18 cellular contexts compared by ENCODE assay signal in the genomic region with DNA sequence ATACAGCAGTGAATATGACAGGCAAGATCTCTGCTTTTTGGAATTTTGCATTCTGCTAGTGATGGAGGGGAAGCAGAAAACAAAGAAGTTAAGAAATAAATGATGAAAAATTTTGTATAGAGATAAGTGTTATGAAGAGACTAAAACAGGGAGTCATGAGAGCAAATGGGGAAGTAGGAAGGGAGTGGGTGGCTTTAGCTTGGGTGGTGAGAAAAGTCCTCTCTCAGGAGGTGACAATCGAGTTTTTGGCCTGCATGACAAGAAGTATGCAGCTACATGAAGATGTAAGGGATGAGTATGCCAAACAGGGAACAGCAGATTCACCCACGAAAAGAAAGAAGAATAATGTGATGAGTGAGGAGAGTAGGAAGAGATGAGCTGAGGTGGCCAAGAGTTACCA.
"Had no signal": no experiment of that assay in that cellular context is flagged by ENCODE, and none has a peak within 500 bp of the region (broad histone marks: within the 10 kb centered on the region; RNA-seq: fewer than 3 reads in every experiment).

No MANE protein-coding gene starts in this region.

- H3K36me3 ChIP-seq: esophagus muscularis mucosa, gastrocnemius medialis, heart right ventricle, prostate gland, right lobe of liver had no signal

- H3K4me3 ChIP-seq: esophagus muscularis mucosa, gastrocnemius medialis, heart right ventricle, prostate gland, right lobe of liver had no signal

- H3K9ac ChIP-seq: parathyroid adenoma had no signal

- H3K27ac ChIP-seq: epithelial cell of prostate, esophagus muscularis mucosa, gastrocnemius medialis, heart right ventricle, parathyroid adenoma, prostate gland, right lobe of liver had no signal

- H3K4me1 ChIP-seq: esophagus muscularis mucosa, heart right ventricle, parathyroid adenoma, prostate gland, right lobe of liver had no signal

- H3K27me3 ChIP-seq: esophagus muscularis mucosa, gastrocnemius medialis, heart right ventricle, right lobe of liver had no signal

- FAIRE-seq: islet of Langerhans had no signal

- H3K9me3 ChIP-seq: gastrocnemius medialis, prostate gland, right lobe of liver had no signal

- H2AFZ ChIP-seq: parathyroid adenoma had no signal

- H3K79me2 ChIP-seq: parathyroid adenoma had no signal

- ATAC-seq: effector memory CD8-positive, alpha-beta T cell; gastrocnemius medialis; heart right ventricle; naive thymus-derived CD4-positive, alpha-beta T cell; right lobe of liver; stimulated activated effector memory CD8-positive, alpha-beta T cell treated with anti-CD3 and anti-CD28 coated beads, Interleukin-12 subunit alpha, Interleukin-12 subunit beta, amount 100 ng/mL, for 72 hours had no signal

- DNase-seq: effector memory CD8-positive, alpha-beta T cell; gastrocnemius medialis; heart right ventricle; hypothalamus; kidney glomerular epithelial cell; mesendoderm; naive thymus-derived CD4-positive, alpha-beta T cell; nephron progenitor cell; right lobe of liver; stimulated activated CD4-positive, alpha-beta T cell treated with anti-CD3 and anti-CD28 coated beads, Interleukin-4, amount 100 ng/mL, for 1 hour; stimulated activated CD8-positive, alpha-beta memory T cell treated with anti-CD3 and anti-CD28 coated beads, Interleukin-4, amount 100 ng/mL, for 48 hours; trophoblast cell had no signal
